In genomic region chr2:99692785-99693184, GRCh38 we compare ENCODE assay signal across 3 cellular contexts.
TF ChIP-seq lines count a peak whose summit lies in the region.

No MANE protein-coding gene starts in this region.

TF ChIP-seq in SK-N-SH, 30 proteins besides CTCF, POLR2A, EP300 and RAD21:
- TF ChIP-seq SMC3 (IDR thresholded peaks at IDR 0.05; ENCODE audit: low read depth, low read length) (peak; percentile 43; the same call in 1 of the 2 replicates), TCF12 (IDR thresholded peaks at IDR 0.05) (no peak)

TF ChIP-seq in SK-N-SH treated with all-trans-retinoic acid at 6 μM for 48 hours, 23 proteins besides CTCF, POLR2A, EP300 and RAD21:
- TF ChIP-seq RARB (CRISPR knock-in tag; IDR thresholded peaks at IDR 0.05) (no peak), ZFP3 (CRISPR knock-in tag; IDR thresholded peaks at IDR 0.05) (no peak), CSDC2 (CRISPR knock-in tag; IDR thresholded peaks at IDR 0.05) (no peak), ZFP30 (CRISPR knock-in tag; IDR thresholded peaks at IDR 0.05) (no peak), ZNF70 (CRISPR knock-in tag; IDR thresholded peaks at IDR 0.05) (no peak), TOX (CRISPR knock-in tag; IDR thresholded peaks at IDR 0.05; ENCODE audit: borderline replicate concordance) (no peak), OSR1 (CRISPR knock-in tag; IDR thresholded peaks at IDR 0.05) (no peak), ZNF8 (CRISPR knock-in tag; IDR thresholded peaks at IDR 0.05) (no peak), BACH2 (CRISPR knock-in tag; IDR thresholded peaks at IDR 0.05; ENCODE audit: borderline replicate concordance) (no peak), ESRRG (CRISPR knock-in tag; IDR thresholded peaks at IDR 0.05) (no peak), POU6F1 (CRISPR knock-in tag; IDR thresholded peaks at IDR 0.05; ENCODE audit: borderline replicate concordance, low read depth) (no peak), SNAI2 (CRISPR knock-in tag; IDR thresholded peaks at IDR 0.05) (no peak), ZC3H10 (CRISPR knock-in tag; IDR thresholded peaks at IDR 0.05) (no peak), CREB5 (CRISPR knock-in tag; IDR thresholded peaks at IDR 0.05; ENCODE audit: low read depth) (no peak), PPARA (CRISPR knock-in tag; IDR thresholded peaks at IDR 0.05; ENCODE audit: borderline replicate concordance) (no peak), ZNF565 (CRISPR knock-in tag; conservative IDR thresholded peaks at IDR 0.05; ENCODE audit: low read depth) (no peak)
- TF ChIP-seq, protein P1, sequence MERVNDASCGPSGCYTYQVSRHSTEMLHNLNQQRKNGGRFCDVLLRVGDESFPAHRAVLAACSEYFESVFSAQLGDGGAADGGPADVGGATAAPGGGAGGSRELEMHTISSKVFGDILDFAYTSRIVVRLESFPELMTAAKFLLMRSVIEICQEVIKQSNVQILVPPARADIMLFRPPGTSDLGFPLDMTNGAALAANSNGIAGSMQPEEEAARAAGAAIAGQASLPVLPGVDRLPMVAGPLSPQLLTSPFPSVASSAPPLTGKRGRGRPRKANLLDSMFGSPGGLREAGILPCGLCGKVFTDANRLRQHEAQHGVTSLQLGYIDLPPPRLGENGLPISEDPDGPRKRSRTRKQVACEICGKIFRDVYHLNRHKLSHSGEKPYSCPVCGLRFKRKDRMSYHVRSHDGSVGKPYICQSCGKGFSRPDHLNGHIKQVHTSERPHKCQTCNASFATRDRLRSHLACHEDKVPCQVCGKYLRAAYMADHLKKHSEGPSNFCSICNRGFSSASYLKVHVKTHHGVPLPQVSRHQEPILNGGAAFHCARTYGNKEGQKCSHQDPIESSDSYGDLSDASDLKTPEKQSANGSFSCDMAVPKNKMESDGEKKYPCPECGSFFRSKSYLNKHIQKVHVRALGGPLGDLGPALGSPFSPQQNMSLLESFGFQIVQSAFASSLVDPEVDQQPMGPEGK (CRISPR knock-in tag; IDR thresholded peaks at IDR 0.05; ENCODE audit: borderline replicate concordance), result no peak
- TF ChIP-seq, protein P2, sequence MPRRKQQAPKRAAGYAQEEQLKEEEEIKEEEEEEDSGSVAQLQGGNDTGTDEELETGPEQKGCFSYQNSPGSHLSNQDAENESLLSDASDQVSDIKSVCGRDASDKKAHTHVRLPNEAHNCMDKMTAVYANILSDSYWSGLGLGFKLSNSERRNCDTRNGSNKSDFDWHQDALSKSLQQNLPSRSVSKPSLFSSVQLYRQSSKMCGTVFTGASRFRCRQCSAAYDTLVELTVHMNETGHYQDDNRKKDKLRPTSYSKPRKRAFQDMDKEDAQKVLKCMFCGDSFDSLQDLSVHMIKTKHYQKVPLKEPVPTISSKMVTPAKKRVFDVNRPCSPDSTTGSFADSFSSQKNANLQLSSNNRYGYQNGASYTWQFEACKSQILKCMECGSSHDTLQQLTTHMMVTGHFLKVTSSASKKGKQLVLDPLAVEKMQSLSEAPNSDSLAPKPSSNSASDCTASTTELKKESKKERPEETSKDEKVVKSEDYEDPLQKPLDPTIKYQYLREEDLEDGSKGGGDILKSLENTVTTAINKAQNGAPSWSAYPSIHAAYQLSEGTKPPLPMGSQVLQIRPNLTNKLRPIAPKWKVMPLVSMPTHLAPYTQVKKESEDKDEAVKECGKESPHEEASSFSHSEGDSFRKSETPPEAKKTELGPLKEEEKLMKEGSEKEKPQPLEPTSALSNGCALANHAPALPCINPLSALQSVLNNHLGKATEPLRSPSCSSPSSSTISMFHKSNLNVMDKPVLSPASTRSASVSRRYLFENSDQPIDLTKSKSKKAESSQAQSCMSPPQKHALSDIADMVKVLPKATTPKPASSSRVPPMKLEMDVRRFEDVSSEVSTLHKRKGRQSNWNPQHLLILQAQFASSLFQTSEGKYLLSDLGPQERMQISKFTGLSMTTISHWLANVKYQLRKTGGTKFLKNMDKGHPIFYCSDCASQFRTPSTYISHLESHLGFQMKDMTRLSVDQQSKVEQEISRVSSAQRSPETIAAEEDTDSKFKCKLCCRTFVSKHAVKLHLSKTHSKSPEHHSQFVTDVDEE (CRISPR knock-in tag; IDR thresholded peaks at IDR 0.05), result no peak

TF ChIP-seq in H1, 55 proteins besides CTCF, POLR2A, EP300 and RAD21:
- TF ChIP-seq HDAC2 (IDR thresholded peaks at IDR 0.05; ENCODE audit: borderline replicate concordance in 1 of 2, low read depth in 2 of 2, low read length in 2 of 2) (no peak), MAX (IDR thresholded peaks at IDR 0.05) (no peak), TBP (IDR thresholded peaks at IDR 0.05; ENCODE audit: low read depth, low read length) (no peak)
TF ChIP-seq in H1: peak in this region for 0.
